ENCODE assay signal across 33 cellular contexts in genomic region chr3:85208650-85209049, GRCh38.
"Had no signal": no experiment of that assay in that cellular context is flagged by ENCODE, and none has a peak within 500 bp of the region (broad histone marks: within the 10 kb centered on the region; RNA-seq: fewer than 3 reads in every experiment).

No MANE protein-coding gene starts in this region.

- H3K4me1 ChIP-seq: adrenal gland, colonic mucosa had no signal

- H3K9me3 ChIP-seq: colonic mucosa had no signal

- H3K9me3 Mint-ChIP-seq: activated CD4-positive, alpha-beta T cell treated with anti-CD3 and anti-CD28 coated beads, Interleukin-2, amount 10 ng/mL, durations not matched to agents 24 days and 14 days had no signal

- H3K27me3 Mint-ChIP-seq: activated B cell treated with CpG ODN at 0.5 μM for 24 hours; activated CD4-positive, alpha-beta memory T cell treated with anti-CD3 and anti-CD28 coated beads for 36 hours; activated CD4-positive, alpha-beta T cell treated with anti-CD3 and anti-CD28 coated beads, Interleukin-2, amount 10 ng/mL, durations not matched to agents 24 days and 14 days; activated CD8-positive, alpha-beta memory T cell treated with anti-CD3 and anti-CD28 coated beads, Interleukin-2, amount 10 ng/mL, durations not matched to agents 7 days and 5 days; activated CD8-positive, alpha-beta T cell treated with anti-CD3 and anti-CD28 coated beads for 36 hours; activated naive CD4-positive, alpha-beta T cell treated with anti-CD3 and anti-CD28 coated beads, Interleukin-2, amount 10 ng/mL, durations not matched to agents 7 days and 5 days; activated naive CD4-positive, alpha-beta T cell treated with anti-CD3 and anti-CD28 coated beads, Interleukin-2, amount 50 U/mL, for 24 hours; activated naive CD8-positive, alpha-beta T cell; activated T-cell treated with anti-CD3 and anti-CD28 coated beads, Interleukin-2, amount 50 U/mL, for 24 hours; brain; central memory CD8-positive, alpha-beta T cell had no signal

- H3K36me3 Mint-ChIP-seq: activated CD4-positive, alpha-beta memory T cell treated with anti-CD3 and anti-CD28 coated beads for 36 hours; activated CD8-positive, alpha-beta memory T cell treated with anti-CD3 and anti-CD28 coated beads, Interleukin-2, amount 10 ng/mL, durations not matched to agents 7 days and 5 days; activated naive CD4-positive, alpha-beta T cell treated with anti-CD3 and anti-CD28 coated beads, Interleukin-2, amount 10 ng/mL, durations not matched to agents 7 days and 5 days; activated naive CD4-positive, alpha-beta T cell treated with anti-CD3 and anti-CD28 coated beads, Interleukin-2, amount 50 U/mL, for 24 hours; activated naive CD8-positive, alpha-beta T cell had no signal

- H3K4me1 Mint-ChIP-seq: activated B cell treated with CpG ODN at 0.5 μM for 24 hours; activated CD4-positive, alpha-beta T cell treated with anti-CD3 and anti-CD28 coated beads, Interleukin-2, amount 10 ng/mL, durations not matched to agents 24 days and 14 days; activated CD8-positive, alpha-beta memory T cell treated with anti-CD3 and anti-CD28 coated beads, Interleukin-2, amount 10 ng/mL, durations not matched to agents 7 days and 5 days; activated naive CD4-positive, alpha-beta T cell treated with anti-CD3 and anti-CD28 coated beads, Interleukin-2, amount 10 ng/mL, durations not matched to agents 7 days and 5 days; activated naive CD4-positive, alpha-beta T cell treated with anti-CD3 and anti-CD28 coated beads, Interleukin-2, amount 50 U/mL, for 24 hours; brain; central memory CD8-positive, alpha-beta T cell had no signal

- H3K36me3 ChIP-seq: adrenal gland, cardiac muscle cell, colonic mucosa had no signal

- H3K27ac ChIP-seq: adrenal gland, cardiac muscle cell, colonic mucosa, VCaP had no signal

- H3K4me3 ChIP-seq: adrenal gland, cardiac muscle cell, colonic mucosa had no signal

- ATAC-seq: activated CD8-positive, alpha-beta memory T cell treated with anti-CD3 and anti-CD28 coated beads, Interleukin-2, amount 10 ng/mL, durations not matched to agents 7 days and 5 days; activated CD8-positive, alpha-beta T cell treated with anti-CD3 and anti-CD28 coated beads for 36 hours had no signal

- DNase-seq: activated B cell treated with CpG ODN at 0.5 μM for 24 hours; activated CD4-positive, alpha-beta memory T cell treated with anti-CD3 and anti-CD28 coated beads for 36 hours; activated CD4-positive, alpha-beta T cell treated with anti-CD3 and anti-CD28 coated beads for 4 hours; activated CD4-positive, alpha-beta T cell treated with anti-CD3 and anti-CD28 coated beads, Interleukin-2, amount 10 ng/mL, durations not matched to agents 24 days and 14 days; activated CD4-positive, alpha-beta T cell treated with anti-CD3 and anti-CD28 coated beads, Interleukin-2, amount 50 U/mL, for 1 hour; activated CD4-positive, alpha-beta T cell treated with anti-CD3 and anti-CD28 coated beads, Interleukin-2, amount 50 U/mL, for 4 hours; activated CD4-positive, CD25-positive, alpha-beta regulatory T cell treated with anti-CD3 and anti-CD28 coated beads, Interleukin-2, amount 50 U/mL, for 72 hours; activated CD8-positive, alpha-beta memory T cell treated with anti-CD3 and anti-CD28 coated beads for 24 hours; activated CD8-positive, alpha-beta memory T cell treated with anti-CD3 and anti-CD28 coated beads, Interleukin-2, amount 10 ng/mL, durations not matched to agents 7 days and 5 days; activated CD8-positive, alpha-beta memory T cell treated with anti-CD3 and anti-CD28 coated beads, Interleukin-2, amount 50 U/mL, for 48 hours; activated CD8-positive, alpha-beta T cell treated with anti-CD3 and anti-CD28 coated beads for 36 hours; activated effector memory CD4-positive, alpha-beta T cell treated with Interleukin-2 at 50 U/mL for 16 hours; activated gamma-delta T cell; activated naive CD4-positive, alpha-beta T cell treated with anti-CD3 and anti-CD28 coated beads, Interleukin-2, amount 10 ng/mL, durations not matched to agents 7 days and 5 days; activated naive CD4-positive, alpha-beta T cell treated with Interleukin-2 at 50 U/mL for 16 hours; activated T-cell treated with anti-CD3 and anti-CD28 coated beads, Interleukin-2, amount 50 U/mL, for 24 hours; activated T-cell treated with anti-CD3 and anti-CD28 coated beads, Interleukin-2, amount 50 U/mL, for 48 hours; adrenal gland; amniotic stem cell; aorta; colonic mucosa; T-helper 1 cell; T-helper 2 cell; T-helper 9 cell had no signal

- H3K4me3 Mint-ChIP-seq: activated B cell treated with CpG ODN at 0.5 μM for 24 hours; activated CD4-positive, alpha-beta memory T cell treated with anti-CD3 and anti-CD28 coated beads for 36 hours; activated CD4-positive, alpha-beta T cell treated with anti-CD3 and anti-CD28 coated beads, Interleukin-2, amount 10 ng/mL, durations not matched to agents 24 days and 14 days; activated CD8-positive, alpha-beta memory T cell treated with anti-CD3 and anti-CD28 coated beads, Interleukin-2, amount 10 ng/mL, durations not matched to agents 7 days and 5 days; activated CD8-positive, alpha-beta T cell treated with anti-CD3 and anti-CD28 coated beads for 36 hours; activated naive CD4-positive, alpha-beta T cell treated with anti-CD3 and anti-CD28 coated beads, Interleukin-2, amount 10 ng/mL, durations not matched to agents 7 days and 5 days; activated naive CD4-positive, alpha-beta T cell treated with anti-CD3 and anti-CD28 coated beads, Interleukin-2, amount 50 U/mL, for 24 hours; activated naive CD8-positive, alpha-beta T cell; activated T-cell treated with anti-CD3 and anti-CD28 coated beads, Interleukin-2, amount 50 U/mL, for 24 hours; central memory CD8-positive, alpha-beta T cell; T-helper 1 cell treated with Interleukin-12 subunit alpha and Interleukin-12 subunit beta and Interleukin-4 antibody, amounts not matched to agents 30 μg/mL and 1 μg/mL, for 36 hours; T-helper 2 cell treated with Interferon-gamma antibody and Interleukin-4, amounts not matched to agents 5 μg/mL and 100 μg/mL, for 36 hours had no signal

- H3K27me3 ChIP-seq: adrenal gland, cardiac muscle cell, colonic mucosa had no signal

- H3K27ac Mint-ChIP-seq: activated B cell treated with CpG ODN at 0.5 μM for 24 hours; activated CD4-positive, alpha-beta memory T cell treated with anti-CD3 and anti-CD28 coated beads for 36 hours; activated CD4-positive, alpha-beta T cell treated with anti-CD3 and anti-CD28 coated beads, Interleukin-2, amount 10 ng/mL, durations not matched to agents 24 days and 14 days; activated CD8-positive, alpha-beta memory T cell treated with anti-CD3 and anti-CD28 coated beads, Interleukin-2, amount 10 ng/mL, durations not matched to agents 7 days and 5 days; activated CD8-positive, alpha-beta T cell treated with anti-CD3 and anti-CD28 coated beads for 36 hours; activated naive CD4-positive, alpha-beta T cell treated with anti-CD3 and anti-CD28 coated beads, Interleukin-2, amount 10 ng/mL, durations not matched to agents 7 days and 5 days; activated naive CD4-positive, alpha-beta T cell treated with anti-CD3 and anti-CD28 coated beads, Interleukin-2, amount 50 U/mL, for 24 hours; activated naive CD8-positive, alpha-beta T cell; activated T-cell treated with anti-CD3 and anti-CD28 coated beads, Interleukin-2, amount 50 U/mL, for 24 hours; activated T-helper 2 cell treated with anti-CD3 and anti-CD28 coated beads, Interferon-gamma antibody, Interleukin-2, Interleukin-4, amounts not matched to agents 10 μg/mL and 5 μg/mL and 100 μg/mL, durations not matched to agents 14 hours and 24 hours and 36 hours; T-helper 1 cell treated with Interleukin-12 subunit alpha and Interleukin-12 subunit beta and Interleukin-4 antibody, amounts not matched to agents 30 μg/mL and 1 μg/mL, for 36 hours; T-helper 2 cell treated with Interferon-gamma antibody and Interleukin-4, amounts not matched to agents 5 μg/mL and 100 μg/mL, for 36 hours had no signal
